1 cellular context compared by ENCODE assay signal in genomic region chr6:140979642-140980091, GRCh38.
TF ChIP-seq lines count a peak whose summit lies in the region.

No MANE protein-coding gene starts in this region.

TF ChIP-seq in GM23338, 12 proteins besides CTCF, POLR2A, EP300 and RAD21 (continued from another document):
- TF ChIP-seq ZNF462 (CRISPR knock-in tag; IDR thresholded peaks at IDR 0.05) (no peak), POLR2AphosphoS5 (IDR thresholded peaks at IDR 0.05; ENCODE audit: low read depth) (no peak), ZNF331 (CRISPR knock-in tag; IDR thresholded peaks at IDR 0.05; ENCODE audit: low read depth) (no peak), STAT1 (IDR thresholded peaks at IDR 0.05; ENCODE audit: unreplicated experiment) (no peak), REST (IDR thresholded peaks at IDR 0.05; ENCODE audit: unreplicated experiment) (no peak), EZH2phosphoT487 (IDR thresholded peaks at IDR 0.05; ENCODE audit: unreplicated experiment) (no peak), CREB1 (CRISPR knock-in tag; IDR thresholded peaks at IDR 0.05; ENCODE audit: low read depth) (no peak), ZNF114 (CRISPR knock-in tag; IDR thresholded peaks at IDR 0.05) (no peak), ETS1 (IDR thresholded peaks at IDR 0.05) (no peak)
